27 cellular contexts compared by ENCODE assay signal in the genomic region with DNA sequence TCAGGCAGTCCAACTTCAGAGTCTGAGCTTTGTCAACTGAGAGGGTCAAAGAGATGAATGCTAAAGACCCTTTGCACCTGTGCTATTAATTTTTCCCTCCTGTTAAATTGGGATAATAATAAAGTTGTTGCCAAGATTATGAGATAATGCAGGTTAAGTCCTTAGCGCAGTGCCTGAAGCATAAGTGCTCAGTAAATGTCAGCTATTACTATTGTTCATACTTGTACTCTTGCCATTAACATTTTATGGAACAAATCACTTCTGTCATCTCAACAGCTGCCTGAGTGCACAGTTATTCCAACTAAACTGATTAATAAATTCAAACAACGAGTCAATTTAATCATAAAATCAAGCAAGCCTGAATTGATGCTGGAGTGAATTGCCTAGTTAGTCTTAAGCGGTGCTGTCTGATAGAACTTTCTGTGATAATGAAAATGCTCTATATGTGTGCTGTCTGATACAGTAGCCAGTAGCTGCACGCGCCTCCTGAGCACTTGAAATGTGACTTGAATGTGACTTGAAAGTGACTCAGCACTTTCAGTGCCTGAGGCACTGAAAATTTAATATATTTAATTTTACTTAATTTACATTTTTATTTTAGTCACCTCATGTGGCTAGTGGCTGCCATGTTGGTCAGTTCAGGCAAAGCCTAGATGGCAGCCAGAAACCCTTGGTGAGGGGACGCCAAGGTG.
DNase-seq lines count a peak whose midpoint lies in the region; ATAC-seq, FAIRE-seq and TF ChIP-seq lines count a peak whose summit lies in the region.
"Had no signal": no experiment of that assay in that cellular context is flagged by ENCODE, and none has a peak within 500 bp of the region (broad histone marks: within the 10 kb centered on the region; RNA-seq: fewer than 3 reads in every experiment).

No MANE protein-coding gene starts in this region.

- DNase-seq in GM23248 (peak; percentile 49), NCI-H1105 (lab: John Stamatoyannopoulos, UW) (peak; percentile 46), bronchial epithelial cell (ENCODE audit: low read depth) (peak; percentile 25), right cardiac atrium (no peak), SK-N-SH (no peak)
- DNase-seq: activated CD4-positive, alpha-beta T cell treated with anti-CD3 and anti-CD28 coated beads, Interleukin-2, amount 10 ng/mL, durations not matched to agents 7 days and 5 days; activated CD8-positive, alpha-beta memory T cell treated with anti-CD3 and anti-CD28 coated beads, Interleukin-2, amount 10 ng/mL, durations not matched to agents 7 days and 5 days; activated naive CD4-positive, alpha-beta T cell treated with anti-CD3 and anti-CD28 coated beads, Interleukin-2, amount 10 ng/mL, durations not matched to agents 7 days and 5 days; amniotic stem cell; CD4-positive, CD25-positive, alpha-beta regulatory T cell; effector memory CD8-positive, alpha-beta T cell; GDM1; GOT3; Kasumi-1; kidney; NCI-H1048; NCI-H2029 treated with DMSO at 0.1 percent for 48 hours; NCI-H510A; stomach had no signal

- H3F3A ChIP-seq in GM23248 (ENCODE audit: insufficient read depth): no peaks in the 10 kb centered on the region
- H3F3A ChIP-seq in SK-N-SH (replicated peaks; ENCODE audit: insufficient read depth): no peaks in the 10 kb centered on the region

- H2AFZ ChIP-seq in GM23248 (no peak overlapping the region), SK-N-SH (ENCODE audit: low read depth) (no peak overlapping the region)

- H3K9ac ChIP-seq in GM23248 (no peak overlapping the region), SK-N-SH (no peak overlapping the region)

- H3K9me3 ChIP-seq in GM23248 (ENCODE audit: low read depth): no peaks in the 10 kb centered on the region
- peaks cover 2% of the 10 kb centered on the region for H3K9me3 ChIP-seq in right cardiac atrium (ENCODE audit: control insufficient read depth, low read length)
- no peaks in the 10 kb centered on the region for H3K9me3 ChIP-seq in SK-N-SH
- H3K9me3 ChIP-seq: esophagus muscularis mucosa, stomach, tibial nerve had no signal

- no peak overlapping the region for H3K4me3 ChIP-seq in GM23248
- no peak overlapping the region for H3K4me3 ChIP-seq in bronchial epithelial cell (ENCODE audit: low read depth, low read length)
- H3K4me3 ChIP-seq in right cardiac atrium (ENCODE audit: low read length): no peak overlapping the region
- no peak overlapping the region for H3K4me3 ChIP-seq in SK-N-SH (ENCODE audit: low read depth in 2 of 2, low read length in 1 of 2)
- H3K4me3 ChIP-seq: coronary artery, esophagus muscularis mucosa, lung, stomach, tibial nerve had no signal

- H3K27me3 ChIP-seq in GM23248 (replicated peaks; ENCODE audit: insufficient read depth): no peaks in the 10 kb centered on the region
- no peaks in the 10 kb centered on the region for H3K27me3 ChIP-seq in bronchial epithelial cell (ENCODE audit: control insufficient read depth, insufficient read depth, low read length)
- H3K27me3 ChIP-seq in right cardiac atrium (ENCODE audit: control insufficient read depth, insufficient read depth): no peaks in the 10 kb centered on the region
- H3K27me3 ChIP-seq in SK-N-SH (ENCODE audit: insufficient read depth): no peaks in the 10 kb centered on the region
- H3K27me3 ChIP-seq: esophagus muscularis mucosa, stomach, tibial nerve had no signal

- H4K20me1 ChIP-seq in GM23248 (ENCODE audit: insufficient read depth) (no peaks in the 10 kb centered on the region), SK-N-SH (ENCODE audit: insufficient read depth) (no peaks in the 10 kb centered on the region)

- H3K27ac ChIP-seq in GM23248: no peak overlapping the region
- H3K27ac ChIP-seq in right cardiac atrium (ENCODE audit: low read length): peak overlapping the region; percentile 75
- no peak overlapping the region for H3K27ac ChIP-seq in SK-N-SH (ENCODE audit: low read depth in 2 of 2, low read length in 1 of 2)
- H3K27ac ChIP-seq: coronary artery, esophagus muscularis mucosa, RWPE1, tibial nerve, VCaP had no signal

- TF ChIP-seq RAD21 in SK-N-SH (IDR thresholded peaks at IDR 0.05; ENCODE audit: low read length): no peak

- no peaks in the 10 kb centered on the region for H3K9me2 ChIP-seq in GM23248 (ENCODE audit: insufficient read depth)
- no peaks in the 10 kb centered on the region for H3K9me2 ChIP-seq in SK-N-SH

- FAIRE-seq in bronchial epithelial cell (lab: Jason Lieb, UNC): no peak
- FAIRE-seq: kidney had no signal

- intact Hi-C loops in right cardiac atrium (cut with DNase I): no loop called here

- H3K79me2 ChIP-seq in GM23248 (ENCODE audit: insufficient read depth) (no peaks in the 10 kb centered on the region), SK-N-SH (ENCODE audit: insufficient read depth) (no peaks in the 10 kb centered on the region)

- TF ChIP-seq EP300 in SK-N-SH (IDR thresholded peaks at IDR 0.05; ENCODE audit: borderline replicate concordance in 1 of 2, low read depth in 1 of 2, low read length in 1 of 2): no peak

- ATAC-seq in right cardiac atrium (peak in 1 of 2 donors; percentile 63), GM18502 (IDR thresholded peaks at IDR 0.05; ENCODE audit: poor library complexity, unreplicated experiment) (no peak), HG03354 (IDR thresholded peaks at IDR 0.05; ENCODE audit: poor library complexity, severe bottlenecking, unreplicated experiment) (no peak)
- ATAC-seq: activated CD8-positive, alpha-beta memory T cell treated with anti-CD3 and anti-CD28 coated beads, Interleukin-2, amount 10 ng/mL, durations not matched to agents 7 days and 5 days; effector memory CD8-positive, alpha-beta T cell had no signal

- TF ChIP-seq CTCF in bronchial epithelial cell (IDR thresholded peaks at IDR 0.05; ENCODE audit: insufficient read depth, low read length, severe bottlenecking) (no peak), SK-N-SH (IDR thresholded peaks at IDR 0.05) (no peak)

- in situ Hi-C loops in GM23248 (cut with MboI): no loop called here

- POLR2A ChIA-PET in SK-N-SH (lab: Yijun Ruan, JAX): interaction anchor here (0.5 to 0.6 kb wide), 2 partner anchors 10 to 45 kb away, joined by 3 read pairs; no protein-coding TSS in a partner anchor

- no peak overlapping the region for H3K4me2 ChIP-seq in GM23248 (ENCODE audit: unreplicated experiment)
- H3K4me2 ChIP-seq in SK-N-SH: no peak overlapping the region

- H3K4me1 ChIP-seq in GM23248 (ENCODE audit: insufficient read depth): peaks cover 13% of the 10 kb centered on the region; the same call in 1 of the 2 replicates
- H3K4me1 ChIP-seq in right cardiac atrium (ENCODE audit: control insufficient read depth, insufficient read depth, low read length): no peaks in the 10 kb centered on the region
- peaks cover 0 to 5% of the 10 kb centered on the region in 2 experiments; a peak in 2 of 4 replicates for H3K4me1 ChIP-seq in SK-N-SH (ENCODE audit: control insufficient read depth in 1 of 2, insufficient read depth in 2 of 2, low read depth in 1 of 2, low read length in 1 of 2)

- H3K36me3 ChIP-seq in GM23248 (ENCODE audit: low read depth): no peaks in the 10 kb centered on the region
- no peaks in the 10 kb centered on the region for H3K36me3 ChIP-seq in bronchial epithelial cell (ENCODE audit: control insufficient read depth, insufficient read depth, low read length)
- H3K36me3 ChIP-seq in SK-N-SH (replicated peaks in 1 of 2; ENCODE audit: control insufficient read depth in 1 of 2, insufficient read depth in 2 of 2, low read length in 1 of 2): no peaks in the 10 kb centered on the region
- H3K36me3 ChIP-seq: esophagus muscularis mucosa, stomach, tibial nerve had no signal

- 51 to 54% methylated on average over 6 of the region's 6 CpGs for WGBS in GM23248 (ENCODE audit: low coverage in 1 of 2, low lambda C conversion rate in 2 of 2, missing lambda C conversion rate in 2 of 2), 2 experiments
- 37% methylated on average over 6 of the region's 6 CpGs for WGBS in right cardiac atrium
- 64% methylated on average over 6 of the region's 6 CpGs for WGBS in SK-N-SH (ENCODE audit: low lambda C conversion rate)

- CTCF ChIA-PET in SK-N-SH (lab: Yijun Ruan, JAX): no interaction called here

TF ChIP-seq in SK-N-SH, 30 proteins besides CTCF, POLR2A, EP300 and RAD21:
- TF ChIP-seq ELF1 (IDR thresholded peaks at IDR 0.05) (no peak), FOSL2 (IDR thresholded peaks at IDR 0.05; ENCODE audit: borderline replicate concordance, low read depth) (no peak), FOXJ3 (CRISPR knock-in tag; IDR thresholded peaks at IDR 0.05) (no peak), NFIC (IDR thresholded peaks at IDR 0.05; ENCODE audit: borderline replicate concordance) (no peak), GABPA (IDR thresholded peaks at IDR 0.05; ENCODE audit: low read depth) (no peak)
- TF ChIP-seq, protein P1, sequence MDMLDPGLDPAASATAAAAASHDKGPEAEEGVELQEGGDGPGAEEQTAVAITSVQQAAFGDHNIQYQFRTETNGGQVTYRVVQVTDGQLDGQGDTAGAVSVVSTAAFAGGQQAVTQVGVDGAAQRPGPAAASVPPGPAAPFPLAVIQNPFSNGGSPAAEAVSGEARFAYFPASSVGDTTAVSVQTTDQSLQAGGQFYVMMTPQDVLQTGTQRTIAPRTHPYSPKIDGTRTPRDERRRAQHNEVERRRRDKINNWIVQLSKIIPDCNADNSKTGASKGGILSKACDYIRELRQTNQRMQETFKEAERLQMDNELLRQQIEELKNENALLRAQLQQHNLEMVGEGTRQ (IDR thresholded peaks at IDR 0.05; ENCODE audit: borderline replicate concordance, low read depth, low read length): no peak

Comparison
In these comparisons a context has a peak if more than half of its experiments do, and no peak if none do; other contexts are left out.
1. DNase-seq: peak in GM23248 (single experiment), NCI-H1105 (single experiment) and bronchial epithelial cell (single experiment); none in right cardiac atrium (0 of 3) and SK-N-SH (single experiment).